ENCODE assay signal across 1 cellular context in genomic region chr9:113999256-114000062, GRCh38.
TF ChIP-seq lines count a peak whose summit lies in the region.

No MANE protein-coding gene starts in this region.

TF ChIP-seq in HepG2, 621 proteins besides CTCF, POLR2A, EP300 and RAD21 (continued from another document):
- TF ChIP-seq ZNF362 (CRISPR knock-in tag; IDR thresholded peaks at IDR 0.05; ENCODE audit: borderline replicate concordance) (no peak), ZBTB14 (CRISPR knock-in tag; IDR thresholded peaks at IDR 0.05) (no peak), ZNF609 (CRISPR knock-in tag; IDR thresholded peaks at IDR 0.05; ENCODE audit: borderline replicate concordance) (no peak)
